ENCODE assay signal across 17 cellular contexts in genomic region chr10:112210672-112211071, GRCh38. TPM values are rescaled to one million over a fixed set of nuclear protein-coding genes. Genes with fewer than 3 reads are reported as not detected.
DNase-seq lines count a peak whose midpoint lies in the region; ATAC-seq, FAIRE-seq and TF ChIP-seq lines count a peak whose summit lies in the region.
"Had no signal": no experiment of that assay in that cellular context is flagged by ENCODE, and none has a peak within 500 bp of the region (broad histone marks: within the 10 kb centered on the region; RNA-seq: fewer than 3 reads in every experiment).

No MANE protein-coding gene starts in this region.

- no peak overlapping the region for H3K4me3 Mint-ChIP-seq in activated T-cell treated with anti-CD3 and anti-CD28 coated beads, Interleukin-2, amount 50 U/mL, for 4 hours
- H3K4me3 Mint-ChIP-seq: CD8-positive, alpha-beta memory T cell; HFFc6 had no signal

- ATAC-seq in HepG2 (no peak), pancreas (no peak), GM18867 (IDR thresholded peaks at IDR 0.05; ENCODE audit: unreplicated experiment) (no peak)
- no peak for ATAC-seq in activated T-cell treated with anti-CD3 and anti-CD28 coated beads, Interleukin-2, amount 50 U/mL, for 4 hours

- WGBS in HepG2 (ENCODE audit: low lambda C conversion rate): 97% methylated on average over 4 of the region's 4 CpGs
- WGBS in pancreas, 2 donors: 75 to 76% methylated on average over 4 of the region's 4 CpGs

- TF ChIP-seq CTCF in HepG2 (CRISPR knock-in tag; IDR thresholded peaks at IDR 0.05) (no peak), pancreas (IDR thresholded peaks at IDR 0.05) (no peak)

- no peak for TF ChIP-seq RAD21 in HepG2 (CRISPR knock-in tag; IDR thresholded peaks at IDR 0.05)

- H3K4me3 ChIP-seq in HepG2 (replicated peaks in 1 of 3; ENCODE audit: insufficient read depth in 1 of 3, low read depth in 2 of 3, low read length in 3 of 3) (no peak overlapping the region), pancreas (no peak overlapping the region)
- H3K4me3 ChIP-seq: BLaER1 had no signal

- H3K9ac ChIP-seq in HepG2 (ENCODE audit: insufficient read depth, low read depth, low read length): no peak overlapping the region
- H3K9ac ChIP-seq: BLaER1 had no signal

- H3K4me2 ChIP-seq in HepG2 (ENCODE audit: low read depth, low read length): no peak overlapping the region
- H3K4me2 ChIP-seq: BLaER1 had no signal

- TF ChIP-seq EP300 in HepG2 (IDR thresholded peaks at IDR 0.05; ENCODE audit: low read depth in 2 of 2, low read length in 2 of 2) (no peak), HepG2 (CRISPR knock-in tag; IDR thresholded peaks at IDR 0.05; ENCODE audit: borderline replicate concordance) (no peak)

- in situ Hi-C loops in HepG2 (cut with HindIII; ENCODE audit: extremely low pct_ligation_motif_present, low pct_unique_long_range_greater_than_20kb): no loop called here

- H4K20me1 ChIP-seq in HepG2 (ENCODE audit: insufficient read depth, low read length): no peaks in the 10 kb centered on the region
- H4K20me1 ChIP-seq: BLaER1 had no signal

- H2AFZ ChIP-seq in HepG2 (ENCODE audit: low read length): no peak overlapping the region

- POLR2A ChIA-PET in HepG2 (lab: Yijun Ruan, JAX): interaction anchor here (0.9 to 4.3 kb wide), 4 partner anchors 14 to 97 kb away, joined by 3 to 29 read pairs (median 10); no protein-coding TSS in a partner anchor

- FAIRE-seq in HepG2 (lab: Jason Lieb, UNC) (no peak), pancreas (lab: Jason Lieb, UNC) (no peak)

- DNase-seq in Ammon's horn (ENCODE audit: low spot score) (peak; percentile 36), HepG2 (ENCODE audit: low spot score) (no peak), retina (peak; percentile 44), pancreas (no peak), DMS153 (lab: John Stamatoyannopoulos, UW) (no peak)
- no peak for DNase-seq in activated T-cell treated with anti-CD3 and anti-CD28 coated beads, Interleukin-2, amount 50 U/mL, for 4 hours
- DNase-seq: Caco-2; CD8-positive, alpha-beta memory T cell; DMS53; GF-D8; HCEC 1CT; HFFc6 had no signal

- H3K9me3 Mint-ChIP-seq in activated T-cell treated with anti-CD3 and anti-CD28 coated beads, Interleukin-2, amount 50 U/mL, for 4 hours: no peaks in the 10 kb centered on the region
- H3K9me3 Mint-ChIP-seq: HFFc6 had no signal

- intact Hi-C loops in HepG2 (cut with micrococcal nuclease; ENCODE audit: unreplicated experiment): no loop called here
- intact Hi-C loops in pancreas (cut with DNase I): no loop called here

- H3K27ac ChIP-seq in cingulate gyrus (ENCODE audit: low read depth, low read length) (peak overlapping the region; percentile 41), HepG2 (ENCODE audit: extremely low read length, insufficient read depth, low read length) (no peak overlapping the region), pancreas (no peak overlapping the region)
- H3K27ac ChIP-seq: 22Rv1, BLaER1, HL-60 had no signal

- no TSS peak for BruUV-seq in HepG2 (replicated peaks; lab: Mats Ljungman, UMichigan)

- H3K79me2 ChIP-seq in HepG2 (ENCODE audit: insufficient read depth, low read length): peaks cover 48% of the 10 kb centered on the region

- CTCF ChIA-PET in HepG2 (lab: Yijun Ruan, JAX; ENCODE audit: low intra/inter-chr PET ratio, low total read pairs): no interaction called here

- no peaks in the 10 kb centered on the region for H3K36me3 Mint-ChIP-seq in activated T-cell treated with anti-CD3 and anti-CD28 coated beads, Interleukin-2, amount 50 U/mL, for 4 hours (ENCODE audit: insufficient read depth)
- H3K36me3 Mint-ChIP-seq: CD8-positive, alpha-beta memory T cell had no signal

- H3K4me1 ChIP-seq in HepG2 (ENCODE audit: insufficient read depth, low read length) (peaks cover 64% of the 10 kb centered on the region), pancreas (no peaks in the 10 kb centered on the region)
- H3K4me1 ChIP-seq: BLaER1 had no signal

- H3K9me3 ChIP-seq in HepG2 (ENCODE audit: low read length): no peaks in the 10 kb centered on the region
- no peaks in the 10 kb centered on the region for H3K9me3 ChIP-seq in pancreas
- H3K9me3 ChIP-seq: BLaER1, Caco-2 had no signal

- H3K36me3 ChIP-seq in HepG2 (replicated peaks in 1 of 2; ENCODE audit: control insufficient read depth in 1 of 2, insufficient read depth in 2 of 2, low read length in 2 of 2) (peaks cover 23 to 79% of the 10 kb centered on the region in 2 experiments), pancreas (no peaks in the 10 kb centered on the region)
- H3K36me3 ChIP-seq: BLaER1 had no signal

- no peak; a peak in 1 of 4 replicates for TF ChIP-seq POLR2A in HepG2 (IDR thresholded peaks at IDR 0.05; ENCODE audit: insufficient read depth in 1 of 2, low read depth in 2 of 2, low read length in 2 of 2)

- no peaks in the 10 kb centered on the region for H3K27me3 ChIP-seq in HepG2 (ENCODE audit: control insufficient read depth in 1 of 2, insufficient read depth in 2 of 2, low read length in 2 of 2)
- no peaks in the 10 kb centered on the region for H3K27me3 ChIP-seq in pancreas
- H3K27me3 ChIP-seq: BLaER1 had no signal

- H3K27me3 Mint-ChIP-seq in activated T-cell treated with anti-CD3 and anti-CD28 coated beads, Interleukin-2, amount 50 U/mL, for 4 hours (ENCODE audit: low read depth): peaks cover 24% of the 10 kb centered on the region

- no peaks in the 10 kb centered on the region for H3K4me1 Mint-ChIP-seq in activated T-cell treated with anti-CD3 and anti-CD28 coated beads, Interleukin-2, amount 50 U/mL, for 4 hours (ENCODE audit: low read depth)
- H3K4me1 Mint-ChIP-seq: CD8-positive, alpha-beta memory T cell had no signal

TF ChIP-seq in HepG2, 621 proteins besides CTCF, POLR2A, EP300 and RAD21:
- TF ChIP-seq PAF1 (CRISPR knock-in tag; IDR thresholded peaks at IDR 0.05) (0 out of 2 replicates have a peak, but pooled peaks have one; percentile 28), ZNF263 (CRISPR knock-in tag; IDR thresholded peaks at IDR 0.05) (peak; percentile 9; the same call in 1 of the 2 replicates), POLR2AphosphoS5 (IDR thresholded peaks at IDR 0.05; ENCODE audit: low read depth, low read length) (0 out of 2 replicates have a peak, but pooled peaks have one; percentile 25), THAP8 (CRISPR knock-in tag; IDR thresholded peaks at IDR 0.05; ENCODE audit: borderline replicate concordance) (no peak), ZNF878 (CRISPR knock-in tag; IDR thresholded peaks at IDR 0.05) (no peak), ZMYM2 (CRISPR knock-in tag; IDR thresholded peaks at IDR 0.05) (no peak), NONO (IDR thresholded peaks at IDR 0.05) (no peak), NONO (CRISPR knock-in tag; conservative IDR thresholded peaks at IDR 0.05) (0 out of 2 replicates have a peak, but pooled peaks have one; percentile 9), FIP1L1 (IDR thresholded peaks at IDR 0.05; ENCODE audit: borderline replicate concordance, insufficient read depth, low read depth, low read length) (no peak), PHF8 (CRISPR knock-in tag; IDR thresholded peaks at IDR 0.05) (0 out of 2 replicates have a peak, but pooled peaks have one; percentile 12), AGO2 (optimal IDR thresholded peaks at IDR 0.05; ENCODE audit: low read depth, low read length) (peak; percentile 8)

RNA-seq across cellular contexts. Expression of gene GPAM, which starts 27.1 kb away (rescaled TPM):
- 130 and 140 TPM in 2 replicates for total RNA-seq in HepG2 (2016; rRNA removed; fragmentation: Illumina TruSeq; extraction: Trizol)
- 19.1 and 21.3 TPM in 2 replicates for total RNA-seq in HepG2 (2016; cell fraction: cytosol; rRNA removed; fragmentation: Illumina TruSeq; extraction: Trizol; ENCODE audit: low read depth)
- total RNA-seq in HepG2 (2016; cell fraction: insoluble cytoplasmic fraction; rRNA removed; fragmentation: Illumina TruSeq; extraction: Trizol): 132 and 135 TPM in 2 replicates
- 47.4 and 55.1 TPM in 2 replicates for total RNA-seq in HepG2 (2016; cell fraction: membrane; rRNA removed; fragmentation: Illumina TruSeq; extraction: Trizol)
- total RNA-seq in HepG2 (2016; cell fraction: nucleus; rRNA removed; fragmentation: Illumina TruSeq; extraction: Trizol): 251 and 257 TPM in 2 replicates
- 36.8 and 43.0 TPM in 2 replicates for polyA plus RNA-seq in HepG2 (2011; rRNA removed)
- polyA plus RNA-seq in HepG2 (2011; cell fraction: cytosol; rRNA removed): 14.4 and 28.4 TPM in 2 replicates
- 39.1 and 57.9 TPM in 2 replicates for polyA plus RNA-seq in HepG2 (2011; cell fraction: nucleus; rRNA removed)
- 53.4 and 86.4 TPM in 2 replicates for polyA plus RNA-seq in HepG2 (2012)
- 5.1 and 5.7 TPM in 2 replicates for polyA plus RNA-seq in HepG2 (2016; cell fraction: cytosol; fragmentation: Illumina TruSeq; extraction: Trizol; ENCODE audit: low read depth)
- polyA plus RNA-seq in HepG2 (2016; cell fraction: insoluble cytoplasmic fraction; fragmentation: Illumina TruSeq; extraction: Trizol; ENCODE audit: low read depth): 57.8 and 65.3 TPM in 2 replicates
- 14.2 and 17.2 TPM in 2 replicates for polyA plus RNA-seq in HepG2 (2016; cell fraction: membrane; fragmentation: Illumina TruSeq; extraction: Trizol; ENCODE audit: low read depth)
- 165 and 177 TPM in 2 replicates for polyA plus RNA-seq in HepG2 (2016; cell fraction: nucleus; fragmentation: Illumina TruSeq; extraction: Trizol; ENCODE audit: insufficient read depth, low read depth)
- polyA minus RNA-seq in HepG2 (2011; rRNA and poly(A)+ RNA removed; ENCODE audit: low replicate concordance): 18.6 and 65.9 TPM in 2 replicates
- 23.7 and 35.7 TPM in 2 replicates for polyA minus RNA-seq in HepG2 (2011; cell fraction: cytosol; rRNA and poly(A)+ RNA removed)
- 174 and 229 TPM in 2 replicates for polyA minus RNA-seq in HepG2 (2011; cell fraction: nucleus; rRNA and poly(A)+ RNA removed)
- 10 to 100 TPM in 2 of 6 donors, 1 to 10 TPM in 4; 3.3 to 29.4 (median 4.5) TPM for total RNA-seq in pancreas
- polyA plus RNA-seq in pancreas: 1 to 10 TPM; 2.9 to 4.2 TPM
- 10 to 100 TPM; 10.4 to 13.2 (median 12.1) TPM for total RNA-seq in activated T-cell treated with anti-CD3 and anti-CD28 coated beads, Interleukin-2, amount 50 U/mL, for 4 hours

Comparison
In these comparisons a context has a peak if more than half of its experiments do, and no peak if none do; other contexts are left out.
1. DNase-seq: peak in Ammon's horn (single experiment) and retina (single experiment); none in HepG2 (single experiment), pancreas (0 of 6), activated T-cell treated with anti-CD3 and anti-CD28 coated beads, Interleukin-2, amount 50 U/mL, for 4 hours (single experiment) and DMS153 (single experiment).